10 cellular contexts compared by ENCODE assay signal in genomic region chr11:70233511-70233919, GRCh38.
A peak's percentile ranks its signal among the peaks of the same experiment; 100 is the strongest.
DNase-seq lines count a peak whose midpoint lies in the region; ATAC-seq, FAIRE-seq and TF ChIP-seq lines count a peak whose summit lies in the region.
"Had no signal": no experiment of that assay in that cellular context is flagged by ENCODE, and none has a peak within 500 bp of the region (broad histone marks: within the 10 kb centered on the region; RNA-seq: fewer than 3 reads in every experiment).

No MANE protein-coding gene starts in this region.

- H3K4me3 Mint-ChIP-seq in stimulated activated naive CD8-positive, alpha-beta T cell treated with anti-CD3 and anti-CD28 coated beads, Interleukin-15, amount 100 ng/mL, for 72 hours: no peak overlapping the region
- H3K4me3 Mint-ChIP-seq: CD8-positive, alpha-beta memory T cell had no signal

- POLR2A ChIA-PET in RWPE1 (lab: Yijun Ruan, JAX; ENCODE audit: low non-redundant PET): interaction anchor here (1.0 kb wide), 1 partner anchor 29 kb away, joined by 4 read pairs; no protein-coding TSS in a partner anchor

- CTCF ChIA-PET in RWPE1 (lab: Yijun Ruan, JAX): no interaction called here

- H3K4me1 Mint-ChIP-seq in stimulated activated naive CD8-positive, alpha-beta T cell treated with anti-CD3 and anti-CD28 coated beads, Interleukin-15, amount 100 ng/mL, for 72 hours: no peaks in the 10 kb centered on the region
- H3K4me1 Mint-ChIP-seq: CD8-positive, alpha-beta memory T cell had no signal

- no peaks in the 10 kb centered on the region for H3K9me3 Mint-ChIP-seq in stimulated activated naive CD8-positive, alpha-beta T cell treated with anti-CD3 and anti-CD28 coated beads, Interleukin-15, amount 100 ng/mL, for 72 hours
- H3K9me3 Mint-ChIP-seq: CD8-positive, alpha-beta memory T cell had no signal

- H3K27me3 Mint-ChIP-seq in stimulated activated naive CD8-positive, alpha-beta T cell treated with anti-CD3 and anti-CD28 coated beads, Interleukin-15, amount 100 ng/mL, for 72 hours: no peaks in the 10 kb centered on the region

- peak; percentile 51 for ATAC-seq in stimulated activated naive CD8-positive, alpha-beta T cell treated with anti-CD3 and anti-CD28 coated beads, Interleukin-15, Interleukin-2, amounts not matched to agents 100 U/mL and 50 U/mL, for 24 hours
- no peak for ATAC-seq in stimulated activated naive CD8-positive, alpha-beta T cell treated with anti-CD3 and anti-CD28 coated beads, Interleukin-15, amount 100 ng/mL, for 72 hours
- no peak for ATAC-seq in GM21717 (IDR thresholded peaks at IDR 0.05; ENCODE audit: unreplicated experiment)
- ATAC-seq in HG03439 (IDR thresholded peaks at IDR 0.05; ENCODE audit: unreplicated experiment): no peak

- peak overlapping the region; percentile 53 for H3K27ac ChIP-seq in RWPE1
- H3K27ac ChIP-seq: left ventricle myocardium inferior had no signal

- no peak for DNase-seq in stimulated activated naive CD8-positive, alpha-beta T cell treated with anti-CD3 and anti-CD28 coated beads, Interleukin-15, Interleukin-2, amounts not matched to agents 100 U/mL and 50 U/mL, for 24 hours
- DNase-seq in stimulated activated naive CD8-positive, alpha-beta T cell treated with anti-CD3 and anti-CD28 coated beads, Interleukin-15, amount 100 ng/mL, for 72 hours: no peak
- DNase-seq in RWPE1 (ENCODE audit: low spot score) (peak; percentile 97), fibroblast of peridontal ligament (ENCODE audit: extremely low read depth) (peak; percentile 25), urothelium cell line (ENCODE audit: low spot score) (peak; percentile 90), NCI-H510A treated with DMSO at 0.1 percent for 48 hours (lab: John Stamatoyannopoulos, UW) (no peak)
- DNase-seq: CD8-positive, alpha-beta memory T cell; left ventricle myocardium inferior had no signal

- peak; percentile 95 for FAIRE-seq in urothelium cell line (lab: Jason Lieb, UNC)

- no peak overlapping the region for H3K27ac Mint-ChIP-seq in stimulated activated naive CD8-positive, alpha-beta T cell treated with anti-CD3 and anti-CD28 coated beads, Interleukin-15, amount 100 ng/mL, for 72 hours
- H3K27ac Mint-ChIP-seq: CD8-positive, alpha-beta memory T cell had no signal

- TF ChIP-seq CTCF in RWPE1 (conservative IDR thresholded peaks at IDR 0.05; ENCODE audit: low read depth): no peak

Comparison
In these comparisons a context has a peak if more than half of its experiments do, and no peak if none do; other contexts are left out.
1. DNase-seq: peak in RWPE1 (single experiment), fibroblast of peridontal ligament (single experiment) and urothelium cell line (single experiment); none in stimulated activated naive CD8-positive, alpha-beta T cell treated with anti-CD3 and anti-CD28 coated beads, Interleukin-15, Interleukin-2, amounts not matched to agents 100 U/mL and 50 U/mL, for 24 hours (single experiment), stimulated activated naive CD8-positive, alpha-beta T cell treated with anti-CD3 and anti-CD28 coated beads, Interleukin-15, amount 100 ng/mL, for 72 hours (0 of 2) and NCI-H510A treated with DMSO at 0.1 percent for 48 hours (single experiment).